In genomic region chr15:67161412-67161811, GRCh38 we compare ENCODE assay signal across 22 cellular contexts.
DNase-seq lines count a peak whose midpoint lies in the region; ATAC-seq and TF ChIP-seq lines count a peak whose summit lies in the region.
"Had no signal": no experiment of that assay in that cellular context is flagged by ENCODE, and none has a peak within 500 bp of the region (broad histone marks: within the 10 kb centered on the region; RNA-seq: fewer than 3 reads in every experiment).

No MANE protein-coding gene starts in this region.

- H3K36me3 Mint-ChIP-seq in CD8-positive, alpha-beta memory T cell: peaks cover 0 to 53% (median 12%) of the 10 kb centered on the region in 3 donors
- peaks cover 3% of the 10 kb centered on the region for H3K36me3 Mint-ChIP-seq in T-helper 17 cell (ENCODE audit: low read depth)

- H3K4me1 ChIP-seq in CD8-positive, alpha-beta memory T cell (ENCODE audit: insufficient read depth, low read length): peaks cover 16% of the 10 kb centered on the region
- peaks cover 48 to 60% of the 10 kb centered on the region in 2 donors for H3K4me1 ChIP-seq in thyroid gland
- H3K4me1 ChIP-seq: BE2C had no signal

- no peak for TF ChIP-seq POLR2A in thyroid gland (IDR thresholded peaks at IDR 0.05)

- no peak for ATAC-seq in T-helper 17 cell
- ATAC-seq in stimulated activated naive CD8-positive, alpha-beta T cell treated with anti-CD3 and anti-CD28 coated beads, Interleukin-15, amount 100 ng/mL, for 72 hours: no peak
- no peak for ATAC-seq in left lobe of liver
- ATAC-seq: naive thymus-derived CD8-positive, alpha-beta T cell; T-cell had no signal

- no peaks in the 10 kb centered on the region for H3K9me3 Mint-ChIP-seq in CD8-positive, alpha-beta memory T cell
- H3K9me3 Mint-ChIP-seq in stimulated activated naive CD8-positive, alpha-beta T cell treated with anti-CD3 and anti-CD28 coated beads, Interleukin-15, amount 100 ng/mL, for 72 hours: no peaks in the 10 kb centered on the region
- H3K9me3 Mint-ChIP-seq: activated CD4-positive, alpha-beta memory T cell treated with anti-CD3 and anti-CD28 coated beads, Interleukin-2, amount 10 ng/mL, durations not matched to agents 7 days and 5 days; central memory CD8-positive, alpha-beta T cell; naive thymus-derived CD8-positive, alpha-beta T cell; T-cell had no signal

- H3K27ac Mint-ChIP-seq in CD8-positive, alpha-beta memory T cell: peak overlapping the region in 5 of 8 donors; percentile 1 to 62 (median 41)
- H3K27ac Mint-ChIP-seq in T-helper 17 cell: peak overlapping the region; percentile 65
- no peak overlapping the region for H3K27ac Mint-ChIP-seq in stimulated activated naive CD8-positive, alpha-beta T cell treated with anti-CD3 and anti-CD28 coated beads, Interleukin-15, amount 100 ng/mL, for 72 hours
- H3K27ac Mint-ChIP-seq: activated CD4-positive, alpha-beta memory T cell treated with anti-CD3 and anti-CD28 coated beads, Interleukin-2, amount 10 ng/mL, durations not matched to agents 7 days and 5 days had no signal

- H3K9me3 ChIP-seq in CD8-positive, alpha-beta memory T cell (ENCODE audit: low read length): no peaks in the 10 kb centered on the region
- no peaks in the 10 kb centered on the region for H3K9me3 ChIP-seq in T-helper 17 cell (ENCODE audit: control insufficient read depth, low read length, poor library complexity, severe bottlenecking)
- H3K9me3 ChIP-seq in thyroid gland: no peaks in the 10 kb centered on the region
- H3K9me3 ChIP-seq: BE2C, tibial nerve had no signal

- no peak overlapping the region for H3K4me3 Mint-ChIP-seq in CD8-positive, alpha-beta memory T cell
- H3K4me3 Mint-ChIP-seq in T-helper 17 cell: no peak overlapping the region
- no peak overlapping the region for H3K4me3 Mint-ChIP-seq in stimulated activated naive CD8-positive, alpha-beta T cell treated with anti-CD3 and anti-CD28 coated beads, Interleukin-15, amount 100 ng/mL, for 72 hours
- H3K4me3 Mint-ChIP-seq: activated CD4-positive, alpha-beta memory T cell treated with anti-CD3 and anti-CD28 coated beads, Interleukin-2, amount 10 ng/mL, durations not matched to agents 7 days and 5 days; central memory CD8-positive, alpha-beta T cell; naive thymus-derived CD8-positive, alpha-beta T cell; T-cell had no signal

- no peak overlapping the region for H3K27ac ChIP-seq in CD8-positive, alpha-beta memory T cell (ENCODE audit: low read depth, low read length)
- peak overlapping the region in 2 of 3 donors; percentile 54 to 67 for H3K27ac ChIP-seq in thyroid gland
- H3K27ac ChIP-seq: tibial nerve had no signal

- no peaks in the 10 kb centered on the region for H3K27me3 ChIP-seq in CD8-positive, alpha-beta memory T cell (ENCODE audit: insufficient read depth, low read length, poor library complexity, severe bottlenecking)
- H3K27me3 ChIP-seq in thyroid gland: no peaks in the 10 kb centered on the region
- H3K27me3 ChIP-seq: BE2C, tibial nerve had no signal

- intact Hi-C loops in thyroid gland (cut with DNase I): no loop called here

- CTCF ChIA-PET in CD8-positive, alpha-beta memory T cell (lab: Charles Lee): no interaction called here

- no peak overlapping the region for H3K4me3 ChIP-seq in CD8-positive, alpha-beta memory T cell (ENCODE audit: low read length)
- no peak overlapping the region for H3K4me3 ChIP-seq in thyroid gland (replicated peaks in 1 of 3)
- H3K4me3 ChIP-seq: tibial nerve had no signal

- no peak for DNase-seq in CD8-positive, alpha-beta memory T cell
- no peak for DNase-seq in T-helper 17 cell
- peak; percentile 18 for DNase-seq in mesenteric fat pad (ENCODE audit: low spot score)
- no peak for DNase-seq in thyroid gland
- DNase-seq in NCI-H1105 treated with DMSO at 0.1 percent for 48 hours (lab: John Stamatoyannopoulos, UW): no peak
- DNase-seq in stimulated activated naive CD8-positive, alpha-beta T cell treated with anti-CD3 and anti-CD28 coated beads, Interleukin-15, amount 100 ng/mL, for 72 hours: no peak
- DNase-seq in left lobe of liver (ENCODE audit: low spot score): no peak
- DNase-seq: activated CD4-positive, alpha-beta memory T cell treated with anti-CD3 and anti-CD28 coated beads, Interleukin-2, amount 10 ng/mL, durations not matched to agents 7 days and 5 days; activated naive CD4-positive, alpha-beta T cell; activated T-cell treated with anti-CD3 and anti-CD28 coated beads, Interleukin-2, amount 50 U/mL, for 1 hour; BE2C; DMS 273 treated with DMSO at 0.1 percent for 48 hours; HCEC 1CT; kidney glomerular epithelial cell; naive thymus-derived CD8-positive, alpha-beta T cell; NCI-H1092 treated with DMSO at 0.1 percent for 48 hours; SHP77 treated with DMSO at 0.1 percent for 48 hours; stimulated activated CD4-positive, alpha-beta T cell treated with anti-CD3 and anti-CD28 coated beads, Interleukin-1b, Interleukin-23, amount 100 ng/mL, for 48 hours; stimulated activated naive CD4-positive, alpha-beta T cell treated with Interleukin-2 at 50 U/mL for 16 hours; T-cell had no signal

- peaks cover 15% of the 10 kb centered on the region for H3K36me3 ChIP-seq in CD8-positive, alpha-beta memory T cell (ENCODE audit: insufficient read depth, low read length)
- H3K36me3 ChIP-seq in thyroid gland: peaks cover 0 to 13% of the 10 kb centered on the region in 2 donors
- H3K36me3 ChIP-seq: BE2C had no signal

- TF ChIP-seq CTCF in thyroid gland (IDR thresholded peaks at IDR 0.05): no peak

- POLR2A ChIA-PET in CD8-positive, alpha-beta memory T cell (lab: Charles Lee): no interaction called here

- WGBS in thyroid gland, 2 donors: 95 to 96% methylated on average over 5 of the region's 5 CpGs

- H3K4me1 Mint-ChIP-seq in CD8-positive, alpha-beta memory T cell: peaks cover 49 to 67% (median 62%) of the 10 kb centered on the region in 3 donors
- peaks cover 37% of the 10 kb centered on the region for H3K4me1 Mint-ChIP-seq in T-helper 17 cell
- H3K4me1 Mint-ChIP-seq in stimulated activated naive CD8-positive, alpha-beta T cell treated with anti-CD3 and anti-CD28 coated beads, Interleukin-15, amount 100 ng/mL, for 72 hours: peaks cover 14% of the 10 kb centered on the region

- no peaks in the 10 kb centered on the region for H3K27me3 Mint-ChIP-seq in CD8-positive, alpha-beta memory T cell
- no peaks in the 10 kb centered on the region for H3K27me3 Mint-ChIP-seq in T-helper 17 cell
- H3K27me3 Mint-ChIP-seq in stimulated activated naive CD8-positive, alpha-beta T cell treated with anti-CD3 and anti-CD28 coated beads, Interleukin-15, amount 100 ng/mL, for 72 hours: no peaks in the 10 kb centered on the region
- H3K27me3 Mint-ChIP-seq: activated CD4-positive, alpha-beta memory T cell treated with anti-CD3 and anti-CD28 coated beads, Interleukin-2, amount 10 ng/mL, durations not matched to agents 7 days and 5 days; central memory CD8-positive, alpha-beta T cell; naive thymus-derived CD8-positive, alpha-beta T cell; T-cell had no signal

Comparison
In these comparisons a context has a peak if more than half of its experiments do, and no peak if none do; other contexts are left out.
1. H3K27ac Mint-ChIP-seq: peak in CD8-positive, alpha-beta memory T cell (5 of 8) and T-helper 17 cell (single experiment); none in stimulated activated naive CD8-positive, alpha-beta T cell treated with anti-CD3 and anti-CD28 coated beads, Interleukin-15, amount 100 ng/mL, for 72 hours (0 of 2).